ENCODE assay signal across 31 cellular contexts in genomic region chr6:2360716-2361115, GRCh38.
DNase-seq lines count a peak whose midpoint lies in the region; ATAC-seq and TF ChIP-seq lines count a peak whose summit lies in the region.
"Had no signal": no experiment of that assay in that cellular context is flagged by ENCODE, and none has a peak within 500 bp of the region (broad histone marks: within the 10 kb centered on the region; RNA-seq: fewer than 3 reads in every experiment).

No MANE protein-coding gene starts in this region.

- H3K27ac Mint-ChIP-seq in neural crest cell (ENCODE audit: unreplicated experiment) = peak overlapping the region; percentile 57
- H3K27ac Mint-ChIP-seq: B cell; CD14-positive monocyte; CD4-positive, alpha-beta memory T cell; CD4-positive, alpha-beta T cell; CD4-positive, CD25-positive, alpha-beta regulatory T cell; CD8-positive, alpha-beta memory T cell; CD8-positive, alpha-beta T cell had no signal

- H3K79me1 ChIP-seq in trophoblast cell (ENCODE audit: low read length) = no peaks in the 10 kb centered on the region

- H3K18ac ChIP-seq in trophoblast cell (ENCODE audit: low read length) = no peak overlapping the region

- H3K4me2 ChIP-seq in trophoblast cell (ENCODE audit: low read length) = no peak overlapping the region
- H3K4me2 ChIP-seq: A549, BLaER1 had no signal

- H4K91ac ChIP-seq in trophoblast cell (ENCODE audit: low read depth, low read length) = no peak overlapping the region

- H3K14ac ChIP-seq in trophoblast cell (ENCODE audit: low read length) = no peak overlapping the region

- no peak overlapping the region for H3K9ac ChIP-seq in trophoblast cell (ENCODE audit: low read length)
- H3K9ac ChIP-seq: BLaER1; BLaER1 treated with 17β-estradiol and CSF1 and Interleukin-3, amounts not matched to agents 10 nM and 100 nM had no signal

- no peak for TF ChIP-seq CTCF in neural crest cell (conservative IDR thresholded peaks at IDR 0.05)
- no peak for TF ChIP-seq CTCF in foreskin keratinocyte (conservative IDR thresholded peaks at IDR 0.05)

- H3K4me1 ChIP-seq in trophoblast cell (ENCODE audit: control insufficient read depth in 1 of 2, insufficient read depth in 2 of 2, low read length in 2 of 2) (no peaks in the 10 kb centered on the region), foreskin keratinocyte (no peaks in the 10 kb centered on the region)
- H3K4me1 ChIP-seq: A549, BE2C, Caco-2 had no signal

- H2BK5ac ChIP-seq in trophoblast cell (ENCODE audit: low read depth, low read length, poor library complexity) = no peak overlapping the region

- H3K4ac ChIP-seq in trophoblast cell (ENCODE audit: low read depth, low read length) = no peak overlapping the region

- H3K79me2 ChIP-seq in trophoblast cell (ENCODE audit: control insufficient read depth, insufficient read depth, low read length, poor library complexity) = no peaks in the 10 kb centered on the region

- no peak overlapping the region for H3K4me3 Mint-ChIP-seq in neural crest cell
- H3K4me3 Mint-ChIP-seq: B cell; CD14-positive monocyte; CD4-positive, alpha-beta memory T cell; CD4-positive, alpha-beta T cell; CD4-positive, CD25-positive, alpha-beta regulatory T cell; CD8-positive, alpha-beta memory T cell; CD8-positive, alpha-beta T cell had no signal

- H2BK120ac ChIP-seq in trophoblast cell (ENCODE audit: insufficient read depth, low read length, poor library complexity) = no peak overlapping the region

- no peak overlapping the region for H4K8ac ChIP-seq in trophoblast cell (ENCODE audit: low read depth, low read length)

- H3K9me3 Mint-ChIP-seq in neural crest cell = no peaks in the 10 kb centered on the region
- H3K9me3 Mint-ChIP-seq: CD4-positive, alpha-beta memory T cell; CD4-positive, alpha-beta T cell; CD4-positive, CD25-positive, alpha-beta regulatory T cell; CD8-positive, alpha-beta memory T cell; CD8-positive, alpha-beta T cell had no signal

- H3K27ac ChIP-seq in trophoblast cell (ENCODE audit: low read depth, low read length) (no peak overlapping the region), foreskin keratinocyte (no peak overlapping the region)
- H3K27ac ChIP-seq: 22Rv1; A549; BLaER1; BLaER1 treated with 17β-estradiol and CSF1 and Interleukin-3, amounts not matched to agents 10 nM and 100 nM; C4-2B had no signal

- H3K9me3 ChIP-seq in trophoblast cell (ENCODE audit: insufficient read depth, low read depth, low read length) = no peaks in the 10 kb centered on the region
- H3K9me3 ChIP-seq: A549, BE2C, Caco-2 had no signal

- H3K27me3 ChIP-seq in trophoblast cell (ENCODE audit: insufficient read depth, low read length) (no peaks in the 10 kb centered on the region), foreskin keratinocyte (peaks cover 8% of the 10 kb centered on the region)
- H3K27me3 ChIP-seq: BLaER1; BLaER1 treated with 17β-estradiol and CSF1 and Interleukin-3, amounts not matched to agents 10 nM and 100 nM had no signal

- H2AFZ ChIP-seq in trophoblast cell (ENCODE audit: insufficient read depth, low read length, poor library complexity) = no peak overlapping the region

- no peaks in the 10 kb centered on the region for H3K4me1 Mint-ChIP-seq in neural crest cell
- H3K4me1 Mint-ChIP-seq: B cell; CD14-positive monocyte; CD4-positive, alpha-beta memory T cell; CD8-positive, alpha-beta memory T cell had no signal

- no peak for DNase-seq in neural crest cell (ENCODE audit: low read depth, low spot score)
- peak; percentile 88 to 92 for DNase-seq in trophoblast cell
- DNase-seq in activated CD4-positive, alpha-beta T cell treated with anti-CD3 and anti-CD28 coated beads for 48 hours = no peak
- DNase-seq in foreskin keratinocyte = no peak
- DNase-seq: 8988T; ACHN; AML-193; BE2C; C1 segment of cervical spinal cord; Caco-2; Calu3; CD4-positive, alpha-beta memory T cell; CD4-positive, alpha-beta T cell; CD4-positive, CD25-positive, alpha-beta regulatory T cell; CD8-positive, alpha-beta memory T cell; CD8-positive, alpha-beta T cell; COR-L47; DMS 273 treated with DMSO at 0.1 percent for 48 hours; DMS153; DMS53; DMS79; DMS79 treated with DMSO at 0.1 percent for 48 hours; DND-41; EL had no signal

- no peak overlapping the region for H3K23ac ChIP-seq in trophoblast cell (ENCODE audit: low read length)

- no CpG with 5 or more reads among the region's 5 CpGs for WGBS in trophoblast cell (ENCODE audit: extremely low coverage, insufficient coverage, insufficient read length)

- H3K4me3 ChIP-seq in trophoblast cell (ENCODE audit: low read depth, low read length) = no peak overlapping the region
- H3K4me3 ChIP-seq: A549; BLaER1; BLaER1 treated with 17β-estradiol and CSF1 and Interleukin-3, amounts not matched to agents 10 nM and 100 nM had no signal

- peaks cover 3% of the 10 kb centered on the region for H3K27me3 Mint-ChIP-seq in neural crest cell (ENCODE audit: low read depth)
- H3K27me3 Mint-ChIP-seq: B cell; CD4-positive, alpha-beta memory T cell; CD4-positive, alpha-beta T cell; CD4-positive, CD25-positive, alpha-beta regulatory T cell; CD8-positive, alpha-beta memory T cell had no signal

- H4K12ac ChIP-seq in trophoblast cell (ENCODE audit: low read depth, low read length) = no peak overlapping the region

- H2BK12ac ChIP-seq in trophoblast cell (ENCODE audit: low read length) = no peak overlapping the region

- H3K36me3 ChIP-seq in trophoblast cell (ENCODE audit: control insufficient read depth in 1 of 2, insufficient read depth in 2 of 2, low read length in 2 of 2) = no peaks in the 10 kb centered on the region
- H3K36me3 ChIP-seq: BE2C, BLaER1 had no signal

- no peak for ATAC-seq in foreskin keratinocyte
- ATAC-seq: A549; CD8-positive, alpha-beta T cell had no signal

- no peaks in the 10 kb centered on the region for H3K36me3 Mint-ChIP-seq in neural crest cell (ENCODE audit: low read depth)

- H2AK5ac ChIP-seq in trophoblast cell (ENCODE audit: low read length) = no peak overlapping the region

Comparison
In these comparisons a context has a peak if more than half of its experiments do, and no peak if none do; other contexts are left out.
1. DNase-seq: peak in trophoblast cell (2 of 2); none in neural crest cell (single experiment), activated CD4-positive, alpha-beta T cell treated with anti-CD3 and anti-CD28 coated beads for 48 hours (single experiment) and foreskin keratinocyte (0 of 2).